21 cellular contexts compared by ENCODE assay signal in genomic region chr17:4316648-4317047, GRCh38.
"Had no signal": no experiment of that assay in that cellular context is flagged by ENCODE, and none has a peak within 500 bp of the region (broad histone marks: within the 10 kb centered on the region; RNA-seq: fewer than 3 reads in every experiment).

No MANE protein-coding gene starts in this region.

- FAIRE-seq: urothelium cell line had no signal

- H3K4me1 ChIP-seq: breast epithelium had no signal

- H3K4me3 Mint-ChIP-seq: activated B cell treated with CpG ODN at 0.5 μM for 24 hours; activated CD4-positive, alpha-beta T cell treated with anti-CD3 and anti-CD28 coated beads for 36 hours; activated CD8-positive, alpha-beta T cell treated with anti-CD3 and anti-CD28 coated beads, Interleukin-2, amount 10 ng/mL, durations not matched to agents 7 days and 5 days; activated T-helper 17 cell treated with anti-CD3 and anti-CD28 coated beads, Interleukin-2, amount 50 U/mL, for 72 hours; stimulated activated naive CD8-positive, alpha-beta T cell treated with anti-CD3 and anti-CD28 coated beads, Interleukin-15, Interleukin-2, amounts not matched to agents 100 ng/mL and 50 ng/mL, for 24 hours had no signal

- H3K27ac ChIP-seq: coronary artery, left lung, SJSA1, tibial artery had no signal

- H3K27me3 Mint-ChIP-seq: activated B cell treated with CpG ODN at 0.5 μM for 24 hours; activated CD4-positive, alpha-beta T cell treated with anti-CD3 and anti-CD28 coated beads for 36 hours; activated T-helper 17 cell treated with anti-CD3 and anti-CD28 coated beads, Interleukin-2, amount 50 U/mL, for 72 hours; stimulated activated naive CD8-positive, alpha-beta T cell treated with anti-CD3 and anti-CD28 coated beads, Interleukin-15, Interleukin-2, amounts not matched to agents 100 ng/mL and 50 ng/mL, for 24 hours had no signal

- H3K36me3 ChIP-seq: breast epithelium, esophagus squamous epithelium, left lung, SJSA1, tibial artery had no signal

- DNase-seq: activated B cell treated with CpG ODN at 0.5 μM for 24 hours; activated CD4-positive, alpha-beta T cell treated with anti-CD3 and anti-CD28 coated beads for 36 hours; activated CD8-positive, alpha-beta T cell treated with anti-CD3 and anti-CD28 coated beads, Interleukin-2, amount 10 ng/mL, durations not matched to agents 7 days and 5 days; activated T-cell treated with anti-CD3 and anti-CD28 coated beads, Interleukin-2, amount 50 U/mL, for 1 hour; cerebellar nuclear complex; esophagus squamous epithelium; left lung; mammary epithelial cell; occipital lobe; retina; stimulated activated CD4-positive, alpha-beta T cell treated with anti-CD3 and anti-CD28 coated beads, Interleukin-4, amount 100 ng/mL, for 4 hours; T-helper 1 cell; tibial artery had no signal

- H3K27ac Mint-ChIP-seq: activated B cell treated with CpG ODN at 0.5 μM for 24 hours; activated CD4-positive, alpha-beta T cell treated with anti-CD3 and anti-CD28 coated beads for 36 hours; activated CD8-positive, alpha-beta T cell treated with anti-CD3 and anti-CD28 coated beads, Interleukin-2, amount 10 ng/mL, durations not matched to agents 7 days and 5 days; activated naive CD4-positive, alpha-beta T cell treated with anti-CD3 and anti-CD28 coated beads, Interleukin-2, amount 50 U/mL, for 72 hours; activated T-helper 17 cell treated with anti-CD3 and anti-CD28 coated beads, Interleukin-2, amount 50 U/mL, for 72 hours; stimulated activated naive CD8-positive, alpha-beta T cell treated with anti-CD3 and anti-CD28 coated beads, Interleukin-15, Interleukin-2, amounts not matched to agents 100 ng/mL and 50 ng/mL, for 24 hours had no signal

- H3K9me3 Mint-ChIP-seq: activated B cell treated with CpG ODN at 0.5 μM for 24 hours; activated naive CD4-positive, alpha-beta T cell treated with anti-CD3 and anti-CD28 coated beads, Interleukin-2, amount 50 U/mL, for 72 hours; activated T-helper 17 cell treated with anti-CD3 and anti-CD28 coated beads, Interleukin-2, amount 50 U/mL, for 72 hours; stimulated activated naive CD8-positive, alpha-beta T cell treated with anti-CD3 and anti-CD28 coated beads, Interleukin-15, Interleukin-2, amounts not matched to agents 100 ng/mL and 50 ng/mL, for 24 hours had no signal

- H3K27me3 ChIP-seq: breast epithelium, esophagus squamous epithelium, left lung, SJSA1, tibial artery had no signal

- H3K9me3 ChIP-seq: breast epithelium, esophagus squamous epithelium, left lung, mucosa of descending colon, SJSA1, tibial artery had no signal

- H3K4me3 ChIP-seq: breast epithelium, coronary artery, esophagus squamous epithelium, left lung, mucosa of descending colon, SJSA1, tibial artery had no signal

- ATAC-seq: activated CD4-positive, alpha-beta T cell treated with anti-CD3 and anti-CD28 coated beads for 36 hours; activated CD8-positive, alpha-beta T cell treated with anti-CD3 and anti-CD28 coated beads, Interleukin-2, amount 10 ng/mL, durations not matched to agents 7 days and 5 days; activated naive CD4-positive, alpha-beta T cell treated with anti-CD3 and anti-CD28 coated beads, Interleukin-2, amount 50 U/mL, for 72 hours; activated T-helper 17 cell treated with anti-CD3 and anti-CD28 coated beads, Interleukin-2, amount 50 U/mL, for 72 hours; left lung had no signal
